ENCODE assay signal across 22 cellular contexts in genomic region chr4:6523251-6523650, GRCh38. TPM values are rescaled to one million over a fixed set of nuclear protein-coding genes. Genes with fewer than 3 reads are reported as not detected.
DNase-seq lines count a peak whose midpoint lies in the region; ATAC-seq, FAIRE-seq and TF ChIP-seq lines count a peak whose summit lies in the region.
"Had no signal": no experiment of that assay in that cellular context is flagged by ENCODE, and none has a peak within 500 bp of the region (broad histone marks: within the 10 kb centered on the region; RNA-seq: fewer than 3 reads in every experiment).

No MANE protein-coding gene starts in this region.

- H3K9me3 ChIP-seq in HepG2 (ENCODE audit: low read length) (no peaks in the 10 kb centered on the region), right lobe of liver (no peaks in the 10 kb centered on the region), OCI-LY7 (ENCODE audit: low read length) (no peaks in the 10 kb centered on the region)

- TF ChIP-seq POLR2A in HepG2 (IDR thresholded peaks at IDR 0.05; ENCODE audit: insufficient read depth in 1 of 2, low read depth in 2 of 2, low read length in 2 of 2) (no peak), right lobe of liver (IDR thresholded peaks at IDR 0.05) (no peak)

- FAIRE-seq in HepG2 (lab: Jason Lieb, UNC) = no peak
- FAIRE-seq: A204.1, GM12878, GM19239 had no signal

- H3K27me3 ChIP-seq in HepG2 (ENCODE audit: control insufficient read depth in 1 of 2, insufficient read depth in 2 of 2, low read length in 2 of 2) (peaks cover 3 to 44% of the 10 kb centered on the region in 2 experiments), right lobe of liver (no peaks in the 10 kb centered on the region)

- H3K36me3 ChIP-seq in HepG2 (replicated peaks in 1 of 2; ENCODE audit: control insufficient read depth in 1 of 2, insufficient read depth in 2 of 2, low read length in 2 of 2) = no peaks in the 10 kb centered on the region
- H3K36me3 ChIP-seq in right lobe of liver = no peaks in the 10 kb centered on the region
- no peaks in the 10 kb centered on the region for H3K36me3 ChIP-seq in OCI-LY7 (ENCODE audit: insufficient read depth, low read length)
- H3K36me3 ChIP-seq: SJCRH30 had no signal

- TF ChIP-seq EP300 in HepG2 (IDR thresholded peaks at IDR 0.05; ENCODE audit: low read depth in 2 of 2, low read length in 2 of 2) (no peak), HepG2 (CRISPR knock-in tag; IDR thresholded peaks at IDR 0.05; ENCODE audit: borderline replicate concordance) (no peak)

- H2AFZ ChIP-seq in HepG2 (ENCODE audit: low read length) (no peak overlapping the region), OCI-LY7 (ENCODE audit: low read length) (no peak overlapping the region)

- BruUV-seq in HepG2 (replicated peaks; lab: Mats Ljungman, UMichigan) (no TSS peak), OCI-LY7 (replicated peaks; lab: Mats Ljungman, UMichigan) (no TSS peak)

- H3K27ac ChIP-seq in HepG2 (ENCODE audit: extremely low read length, insufficient read depth, low read length) (no peak overlapping the region), right lobe of liver (no peak overlapping the region), OCI-LY7 (ENCODE audit: low read depth, low read length, poor library complexity, severe bottlenecking) (no peak overlapping the region)
- H3K27ac ChIP-seq: C4-2B, HL-60, KMS-11, RWPE1, SJCRH30 had no signal

- H4K20me1 ChIP-seq in HepG2 (ENCODE audit: insufficient read depth, low read length) = no peaks in the 10 kb centered on the region
- H4K20me1 ChIP-seq in OCI-LY7 (ENCODE audit: insufficient read depth, low read length) = no peaks in the 10 kb centered on the region

- DNase-seq in HepG2 (ENCODE audit: low spot score) (no peak), right lobe of liver (no peak), SK-MEL-5 (ENCODE audit: low read depth, low spot score) (peak; percentile 15), fibroblast of pulmonary artery (ENCODE audit: low read depth) (peak; percentile 10), OCI-LY7 (ENCODE audit: low spot score) (no peak), OCI-M1 (lab: John Stamatoyannopoulos, UW) (no peak), dedifferentiated amniotic fluid mesenchymal stem cell (ENCODE audit: extremely low spot score) (no peak), SK-N-DZ (ENCODE audit: low spot score) (no peak)
- DNase-seq: COR-L47, DMS153, MM.1S, NCI-H1105, NCI-H187 treated with DMSO at 0.1 percent for 48 hours, NCI-H510A treated with DMSO at 0.1 percent for 48 hours, SJCRH30 had no signal

- H3K9ac ChIP-seq in HepG2 (ENCODE audit: insufficient read depth, low read depth, low read length) = no peak overlapping the region
- H3K9ac ChIP-seq: KMS-11 had no signal

- no peak for ATAC-seq in HepG2
- no peak for ATAC-seq in right lobe of liver
- ATAC-seq: GM12878 had no signal

- in situ Hi-C loops in HepG2 (cut with HindIII; ENCODE audit: extremely low pct_ligation_motif_present, low pct_unique_long_range_greater_than_20kb) = no loop called here
- in situ Hi-C loops in SK-MEL-5 (cut with HindIII; ENCODE audit: low pct_unique_long_range_greater_than_20kb, low sequenced_read_pairs) = no loop called here

- no peak for TF ChIP-seq RAD21 in HepG2 (CRISPR knock-in tag; IDR thresholded peaks at IDR 0.05)

- H3K4me3 ChIP-seq in HepG2 (replicated peaks in 1 of 3; ENCODE audit: insufficient read depth in 1 of 3, low read depth in 2 of 3, low read length in 3 of 3) (no peak overlapping the region), right lobe of liver (no peak overlapping the region), fibroblast of pulmonary artery (replicated peaks; ENCODE audit: low read depth, low read length) (no peak overlapping the region), OCI-LY7 (ENCODE audit: low read depth, low read length, poor library complexity, severe bottlenecking) (no peak overlapping the region)
- H3K4me3 ChIP-seq: GM12878, SJCRH30 had no signal

- H3K4me1 ChIP-seq in HepG2 (ENCODE audit: insufficient read depth, low read length) (no peaks in the 10 kb centered on the region), right lobe of liver (no peaks in the 10 kb centered on the region), OCI-LY7 (ENCODE audit: insufficient read depth, low read length, poor library complexity, severe bottlenecking) (no peaks in the 10 kb centered on the region)
- H3K4me1 ChIP-seq: SJCRH30 had no signal

- H3K4me2 ChIP-seq in HepG2 (ENCODE audit: low read depth, low read length) = no peak overlapping the region
- no peak overlapping the region for H3K4me2 ChIP-seq in OCI-LY7 (ENCODE audit: low read length)
- H3K4me2 ChIP-seq: KMS-11 had no signal

- POLR2A ChIA-PET in HepG2 (lab: Yijun Ruan, JAX) (no interaction called here), OCI-LY7 (lab: Charles Lee) (interaction anchor here (0.6 kb wide), 1 partner anchor 33 kb away, joined by 3 read pairs; no protein-coding TSS in a partner anchor)

- H3K79me2 ChIP-seq in HepG2 (ENCODE audit: insufficient read depth, low read length) (no peaks in the 10 kb centered on the region), OCI-LY7 (ENCODE audit: insufficient read depth, low read depth, low read length) (no peaks in the 10 kb centered on the region)

- WGBS in HepG2 (ENCODE audit: low lambda C conversion rate) = 38% methylated on average over 9 of the region's 9 CpGs
- WGBS in right lobe of liver (ENCODE audit: insufficient coverage, low coverage, low lambda C conversion rate, missing lambda C conversion rate) = 62% methylated on average over 7 of the region's 9 CpGs

- intact Hi-C loops in HepG2 (cut with micrococcal nuclease; ENCODE audit: unreplicated experiment) (no loop called here), right lobe of liver (cut with DNase I) (no loop called here), OCI-LY7 (cut with micrococcal nuclease; ENCODE audit: unreplicated experiment) (no loop called here)

- no peak for TF ChIP-seq CTCF in HepG2 (CRISPR knock-in tag; IDR thresholded peaks at IDR 0.05)
- TF ChIP-seq CTCF in right lobe of liver (IDR thresholded peaks at IDR 0.05) = no peak
- no peak for TF ChIP-seq CTCF in fibroblast of pulmonary artery (IDR thresholded peaks at IDR 0.05; ENCODE audit: low read length, missing control alignments)
- TF ChIP-seq CTCF in OCI-LY7 (conservative IDR thresholded peaks at IDR 0.05; ENCODE audit: low read length) = no peak

- no peaks in the 10 kb centered on the region for H3K9me2 ChIP-seq in OCI-LY7 (ENCODE audit: insufficient read depth, low read length)

- CTCF ChIA-PET in HepG2 (lab: Yijun Ruan, JAX; ENCODE audit: low intra/inter-chr PET ratio, low total read pairs) = no interaction called here
- CTCF ChIA-PET in OCI-LY7 (lab: Charles Lee; ENCODE audit: unreplicated experiment) = no interaction called here

RNA-seq across cellular contexts. Expression of gene PPP2R2C, which starts 50.8 kb away (rescaled TPM):
- 0.60 and 1.2 TPM in 2 replicates for total RNA-seq in HepG2 (2016; rRNA removed; fragmentation: Illumina TruSeq; extraction: Trizol)
- 0.18 and 0.30 TPM in 2 replicates for total RNA-seq in HepG2 (2016; cell fraction: cytosol; rRNA removed; fragmentation: Illumina TruSeq; extraction: Trizol; ENCODE audit: low read depth)
- 0.69 and 1.1 TPM in 2 replicates for total RNA-seq in HepG2 (2016; cell fraction: insoluble cytoplasmic fraction; rRNA removed; fragmentation: Illumina TruSeq; extraction: Trizol)
- 0.83 and 1.1 TPM in 2 replicates for total RNA-seq in HepG2 (2016; cell fraction: membrane; rRNA removed; fragmentation: Illumina TruSeq; extraction: Trizol)
- total RNA-seq in HepG2 (2016; cell fraction: nucleus; rRNA removed; fragmentation: Illumina TruSeq; extraction: Trizol) = 0.53 and 0.78 TPM in 2 replicates
- polyA plus RNA-seq in HepG2 (2011; rRNA removed) = 7.0 and 8.6 TPM in 2 replicates
- 7.1 and 8.6 TPM in 2 replicates for polyA plus RNA-seq in HepG2 (2011; cell fraction: cytosol; rRNA removed)
- 5.4 and 5.9 TPM in 2 replicates for polyA plus RNA-seq in HepG2 (2011; cell fraction: nucleus; rRNA removed)
- polyA plus RNA-seq in HepG2 (2012) = 2.1 and 2.2 TPM in 2 replicates
- 0.25 and 0.43 TPM in 2 replicates for polyA plus RNA-seq in HepG2 (2016; cell fraction: cytosol; fragmentation: Illumina TruSeq; extraction: Trizol; ENCODE audit: low read depth)
- 2.3 TPM in 2 replicates for polyA plus RNA-seq in HepG2 (2016; cell fraction: insoluble cytoplasmic fraction; fragmentation: Illumina TruSeq; extraction: Trizol; ENCODE audit: low read depth)
- 0.92 and 1.3 TPM in 2 replicates for polyA plus RNA-seq in HepG2 (2016; cell fraction: membrane; fragmentation: Illumina TruSeq; extraction: Trizol; ENCODE audit: low read depth)
- polyA plus RNA-seq in HepG2 (2016; cell fraction: nucleus; fragmentation: Illumina TruSeq; extraction: Trizol; ENCODE audit: insufficient read depth, low read depth) = 2.0 and 2.3 TPM in 2 replicates
- 0.07 and 17.8 TPM in 2 replicates for polyA minus RNA-seq in HepG2 (2011; rRNA and poly(A)+ RNA removed; ENCODE audit: low replicate concordance)
- polyA minus RNA-seq in HepG2 (2011; cell fraction: cytosol; rRNA and poly(A)+ RNA removed) = 3.9 and 5.6 TPM in 2 replicates
- 6.0 and 6.7 TPM in 2 replicates for polyA minus RNA-seq in HepG2 (2011; cell fraction: nucleus; rRNA and poly(A)+ RNA removed)
- under 1 TPM in 2 of 6 experiments, not detected in 4; 0.12 to 0.27 TPM for total RNA-seq in right lobe of liver
- total RNA-seq in SK-MEL-5 (2014; rRNA removed; shearing (Covaris generic)) = 0.55 TPM in 1 of 2 replicates, not detected in the other
- polyA plus RNA-seq in SK-MEL-5 (2015; cell fraction: cytosol; rRNA removed) = 0.81 and 1.1 TPM in 2 replicates
- polyA plus RNA-seq in SK-MEL-5 (2015; cell fraction: nucleus; rRNA removed) = 0.26 and 1.2 TPM in 2 replicates
- total RNA-seq in OCI-LY7 (2014; rRNA removed; shearing (Covaris generic)) = not detected in 2 replicates
- not detected in 2 replicates for total RNA-seq in OCI-LY7 (2022)
- polyA plus RNA-seq in SK-N-DZ (2014; cell fraction: cytosol; rRNA removed) = 0.09 and 1.0 TPM in 2 replicates
- 0.65 TPM in 1 of 2 replicates, not detected in the other for polyA plus RNA-seq in SK-N-DZ (2014; cell fraction: nucleus; rRNA removed)
- total RNA-seq: SJCRH30 had no signal

RNA-seq across cellular contexts. Expression of gene MAN2B2, which starts 51.7 kb away (rescaled TPM):
- total RNA-seq in HepG2 (2016; rRNA removed; fragmentation: Illumina TruSeq; extraction: Trizol) = 2.8 and 5.4 TPM in 2 replicates
- total RNA-seq in HepG2 (2016; cell fraction: cytosol; rRNA removed; fragmentation: Illumina TruSeq; extraction: Trizol; ENCODE audit: low read depth) = 0.62 and 0.71 TPM in 2 replicates
- 2.0 and 5.4 TPM in 2 replicates for total RNA-seq in HepG2 (2016; cell fraction: insoluble cytoplasmic fraction; rRNA removed; fragmentation: Illumina TruSeq; extraction: Trizol)
- 1.1 and 1.2 TPM in 2 replicates for total RNA-seq in HepG2 (2016; cell fraction: membrane; rRNA removed; fragmentation: Illumina TruSeq; extraction: Trizol)
- total RNA-seq in HepG2 (2016; cell fraction: nucleus; rRNA removed; fragmentation: Illumina TruSeq; extraction: Trizol) = 6.3 and 8.0 TPM in 2 replicates
- 4.8 and 6.4 TPM in 2 replicates for polyA plus RNA-seq in HepG2 (2011; rRNA removed)
- 4.7 and 6.1 TPM in 2 replicates for polyA plus RNA-seq in HepG2 (2011; cell fraction: cytosol; rRNA removed)
- polyA plus RNA-seq in HepG2 (2011; cell fraction: nucleus; rRNA removed) = 14.1 and 16.0 TPM in 2 replicates
- polyA plus RNA-seq in HepG2 (2012) = 4.4 and 4.5 TPM in 2 replicates
- polyA plus RNA-seq in HepG2 (2016; cell fraction: cytosol; fragmentation: Illumina TruSeq; extraction: Trizol; ENCODE audit: low read depth) = 0.44 TPM in 2 replicates
- polyA plus RNA-seq in HepG2 (2016; cell fraction: insoluble cytoplasmic fraction; fragmentation: Illumina TruSeq; extraction: Trizol; ENCODE audit: low read depth) = 2.4 and 3.0 TPM in 2 replicates
- 0.70 and 0.92 TPM in 2 replicates for polyA plus RNA-seq in HepG2 (2016; cell fraction: membrane; fragmentation: Illumina TruSeq; extraction: Trizol; ENCODE audit: low read depth)
- 14.4 and 14.5 TPM in 2 replicates for polyA plus RNA-seq in HepG2 (2016; cell fraction: nucleus; fragmentation: Illumina TruSeq; extraction: Trizol; ENCODE audit: insufficient read depth, low read depth)
- 9.0 and 18.8 TPM in 2 replicates for polyA minus RNA-seq in HepG2 (2011; rRNA and poly(A)+ RNA removed; ENCODE audit: low replicate concordance)
- polyA minus RNA-seq in HepG2 (2011; cell fraction: cytosol; rRNA and poly(A)+ RNA removed) = 7.6 and 8.0 TPM in 2 replicates
- 5.0 and 6.2 TPM in 2 replicates for polyA minus RNA-seq in HepG2 (2011; cell fraction: nucleus; rRNA and poly(A)+ RNA removed)
- 10 to 100 TPM; 22.3 to 34.1 (median 27.5) TPM for total RNA-seq in right lobe of liver
- total RNA-seq in SK-MEL-5 (2014; rRNA removed; shearing (Covaris generic)) = 12.4 and 15.5 TPM in 2 replicates
- 30.6 and 38.0 TPM in 2 replicates for polyA plus RNA-seq in SK-MEL-5 (2015; cell fraction: cytosol; rRNA removed)
- polyA plus RNA-seq in SK-MEL-5 (2015; cell fraction: nucleus; rRNA removed) = 13.2 and 17.7 TPM in 2 replicates
- 11.0 and 13.7 TPM in 2 replicates for total RNA-seq in OCI-LY7 (2014; rRNA removed; shearing (Covaris generic))
- total RNA-seq in OCI-LY7 (2022) = 19.4 and 20.4 TPM in 2 replicates
- polyA plus RNA-seq in SK-N-DZ (2014; cell fraction: cytosol; rRNA removed) = 2.0 and 2.4 TPM in 2 replicates
- 3.8 TPM in 2 replicates for polyA plus RNA-seq in SK-N-DZ (2014; cell fraction: nucleus; rRNA removed)

Comparison
In these comparisons a context has a peak if more than half of its experiments do, and no peak if none do; other contexts are left out.
1. DNase-seq: peak in SK-MEL-5 (single experiment) and fibroblast of pulmonary artery (single experiment); none in HepG2 (single experiment), right lobe of liver (0 of 3), OCI-LY7 (single experiment), OCI-M1 (single experiment), dedifferentiated amniotic fluid mesenchymal stem cell (single experiment) and SK-N-DZ (single experiment).